1 cellular context compared by ENCODE assay signal in genomic region chr5:109304323-109304722, GRCh38.
TF ChIP-seq lines count a peak whose summit lies in the region.

No MANE protein-coding gene starts in this region.

TF ChIP-seq in HCT116, 20 proteins besides CTCF, POLR2A, EP300 and RAD21 (continued from another document):
- TF ChIP-seq ZBTB33 (IDR thresholded peaks at IDR 0.05; ENCODE audit: extremely low read depth, insufficient replicate concordance, low read length), result no peak
- TF ChIP-seq EZH2phosphoT487 (IDR thresholded peaks at IDR 0.05; ENCODE audit: borderline replicate concordance), result no peak
- TF ChIP-seq MAX (IDR thresholded peaks at IDR 0.05), result no peak
- no peak for TF ChIP-seq ELF1 (IDR thresholded peaks at IDR 0.05; ENCODE audit: borderline replicate concordance, low read depth)
- no peak for TF ChIP-seq JUND (IDR thresholded peaks at IDR 0.05)
- no peak for TF ChIP-seq YY1 (IDR thresholded peaks at IDR 0.05; ENCODE audit: extremely low read depth, insufficient replicate concordance, low read depth, low read length)
- no peak for TF ChIP-seq SRF (IDR thresholded peaks at IDR 0.05; ENCODE audit: low read depth)
